ENCODE assay signal across 1 cellular context in the genomic region with DNA sequence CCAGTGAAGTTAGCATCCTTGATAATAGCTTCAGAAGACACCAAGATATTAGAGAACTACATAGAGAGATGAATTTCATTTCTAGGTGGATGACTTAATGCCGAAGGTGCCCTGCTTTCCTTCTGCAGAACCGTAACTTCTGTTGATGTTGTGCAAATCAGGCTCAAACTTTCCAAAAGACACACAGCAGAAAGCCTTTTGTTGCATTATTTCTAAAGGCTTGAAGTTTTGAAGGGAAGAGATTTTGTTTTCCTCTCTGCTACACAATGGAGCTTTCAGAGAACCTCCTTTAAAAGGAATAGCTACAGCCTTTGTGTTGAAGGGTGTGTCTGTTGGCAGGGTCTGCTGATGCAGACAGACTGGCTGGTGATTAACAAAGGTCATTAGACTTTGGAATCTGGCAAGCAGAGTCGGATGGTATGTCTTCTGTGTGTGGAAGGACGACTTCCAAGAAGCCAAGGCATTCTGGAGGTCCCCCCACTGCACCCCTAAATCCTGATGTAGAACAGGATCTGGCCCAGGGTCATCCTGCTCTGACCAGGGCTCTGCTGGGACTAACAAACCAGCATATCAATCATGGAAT.
TF ChIP-seq lines count a peak whose summit lies in the region.

No MANE protein-coding gene starts in this region.

TF ChIP-seq in GM12878, 131 proteins besides CTCF, POLR2A, EP300 and RAD21 (continued from another document):
- TF ChIP-seq, protein P1, sequence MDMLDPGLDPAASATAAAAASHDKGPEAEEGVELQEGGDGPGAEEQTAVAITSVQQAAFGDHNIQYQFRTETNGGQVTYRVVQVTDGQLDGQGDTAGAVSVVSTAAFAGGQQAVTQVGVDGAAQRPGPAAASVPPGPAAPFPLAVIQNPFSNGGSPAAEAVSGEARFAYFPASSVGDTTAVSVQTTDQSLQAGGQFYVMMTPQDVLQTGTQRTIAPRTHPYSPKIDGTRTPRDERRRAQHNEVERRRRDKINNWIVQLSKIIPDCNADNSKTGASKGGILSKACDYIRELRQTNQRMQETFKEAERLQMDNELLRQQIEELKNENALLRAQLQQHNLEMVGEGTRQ (IDR thresholded peaks at IDR 0.05; ENCODE audit: borderline replicate concordance, low read depth, low read length) = no peak
- TF ChIP-seq EED (IDR thresholded peaks at IDR 0.05; ENCODE audit: low read depth) = no peak
- TF ChIP-seq, protein P2, sequence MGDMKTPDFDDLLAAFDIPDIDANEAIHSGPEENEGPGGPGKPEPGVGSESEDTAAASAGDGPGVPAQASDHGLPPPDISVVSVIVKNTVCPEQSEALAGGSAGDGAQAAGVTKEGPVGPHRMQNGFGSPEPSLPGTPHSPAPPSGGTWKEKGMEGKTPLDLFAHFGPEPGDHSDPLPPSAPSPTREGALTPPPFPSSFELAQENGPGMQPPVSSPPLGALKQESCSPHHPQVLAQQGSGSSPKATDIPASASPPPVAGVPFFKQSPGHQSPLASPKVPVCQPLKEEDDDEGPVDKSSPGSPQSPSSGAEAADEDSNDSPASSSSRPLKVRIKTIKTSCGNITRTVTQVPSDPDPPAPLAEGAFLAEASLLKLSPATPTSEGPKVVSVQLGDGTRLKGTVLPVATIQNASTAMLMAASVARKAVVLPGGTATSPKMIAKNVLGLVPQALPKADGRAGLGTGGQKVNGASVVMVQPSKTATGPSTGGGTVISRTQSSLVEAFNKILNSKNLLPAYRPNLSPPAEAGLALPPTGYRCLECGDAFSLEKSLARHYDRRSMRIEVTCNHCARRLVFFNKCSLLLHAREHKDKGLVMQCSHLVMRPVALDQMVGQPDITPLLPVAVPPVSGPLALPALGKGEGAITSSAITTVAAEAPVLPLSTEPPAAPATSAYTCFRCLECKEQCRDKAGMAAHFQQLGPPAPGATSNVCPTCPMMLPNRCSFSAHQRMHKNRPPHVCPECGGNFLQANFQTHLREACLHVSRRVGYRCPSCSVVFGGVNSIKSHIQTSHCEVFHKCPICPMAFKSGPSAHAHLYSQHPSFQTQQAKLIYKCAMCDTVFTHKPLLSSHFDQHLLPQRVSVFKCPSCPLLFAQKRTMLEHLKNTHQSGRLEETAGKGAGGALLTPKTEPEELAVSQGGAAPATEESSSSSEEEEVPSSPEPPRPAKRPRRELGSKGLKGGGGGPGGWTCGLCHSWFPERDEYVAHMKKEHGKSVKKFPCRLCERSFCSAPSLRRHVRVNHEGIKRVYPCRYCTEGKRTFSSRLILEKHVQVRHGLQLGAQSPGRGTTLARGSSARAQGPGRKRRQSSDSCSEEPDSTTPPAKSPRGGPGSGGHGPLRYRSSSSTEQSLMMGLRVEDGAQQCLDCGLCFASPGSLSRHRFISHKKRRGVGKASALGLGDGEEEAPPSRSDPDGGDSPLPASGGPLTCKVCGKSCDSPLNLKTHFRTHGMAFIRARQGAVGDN (IDR thresholded peaks at IDR 0.05) = no peak
- no peak for TF ChIP-seq TARDBP (IDR thresholded peaks at IDR 0.05; ENCODE audit: borderline replicate concordance)
